9 cellular contexts compared by ENCODE assay signal in genomic region chr19:12940897-12941296, GRCh38. TPM values are rescaled to one million over a fixed set of nuclear protein-coding genes. Genes with fewer than 3 reads are reported as not detected.
A peak's percentile ranks its signal among the peaks of the same experiment; 100 is the strongest.
DNase-seq lines count a peak whose midpoint lies in the region; ATAC-seq and TF ChIP-seq lines count a peak whose summit lies in the region.
"Had no signal": no experiment of that assay in that cellular context is flagged by ENCODE, and none has a peak within 500 bp of the region (broad histone marks: within the 10 kb centered on the region; RNA-seq: fewer than 3 reads in every experiment).

No MANE protein-coding gene starts in this region.

- ATAC-seq in heart right ventricle (no peak), Right ventricle myocardium superior (ENCODE audit: poor library complexity) (no peak), upper lobe of right lung (no peak)
- no peak for ATAC-seq in activated CD8-positive, alpha-beta T cell treated with anti-CD3 and anti-CD28 coated beads, Interleukin-2, amount 10 ng/mL, durations not matched to agents 7 days and 5 days

- intact Hi-C loops in heart right ventricle (cut with DNase I) (no loop called here), Right ventricle myocardium superior (cut with DNase I) (no loop called here), upper lobe of right lung (cut with DNase I) (no loop called here)

- H3K4me1 ChIP-seq in heart right ventricle (peaks cover 4 to 76% (median 42%) of the 10 kb centered on the region in 9 donors), iPS-20b (ENCODE audit: insufficient read depth, low read length) (peaks cover 9% of the 10 kb centered on the region; the same call in 1 of the 2 replicates), upper lobe of right lung (peaks cover 39% of the 10 kb centered on the region)

- WGBS in heart right ventricle, 2 donors: 71 to 85% methylated on average over 2 of the region's 2 CpGs

- H3K9me3 ChIP-seq in heart right ventricle (no peaks in the 10 kb centered on the region), iPS-20b (ENCODE audit: insufficient read depth, low read depth, low read length) (no peaks in the 10 kb centered on the region), upper lobe of right lung (no peaks in the 10 kb centered on the region)

- H3K27me3 Mint-ChIP-seq in activated CD8-positive, alpha-beta T cell treated with anti-CD3 and anti-CD28 coated beads, Interleukin-2, amount 10 ng/mL, durations not matched to agents 7 days and 5 days (ENCODE audit: low read depth): no peaks in the 10 kb centered on the region

- peaks cover 76% of the 10 kb centered on the region for H3K4me1 Mint-ChIP-seq in activated CD8-positive, alpha-beta T cell treated with anti-CD3 and anti-CD28 coated beads, Interleukin-2, amount 10 ng/mL, durations not matched to agents 7 days and 5 days (ENCODE audit: low read depth)

- DNase-seq in heart right ventricle (no peak), Right ventricle myocardium superior (no peak), upper lobe of right lung (no peak), NCI-H510A treated with DMSO at 0.1 percent for 48 hours (lab: John Stamatoyannopoulos, UW) (no peak), mesenteric fat pad (ENCODE audit: low spot score) (no peak)
- no peak for DNase-seq in activated CD8-positive, alpha-beta T cell treated with anti-CD3 and anti-CD28 coated beads, Interleukin-2, amount 10 ng/mL, durations not matched to agents 7 days and 5 days
- DNase-seq in stimulated activated naive CD4-positive, alpha-beta T cell (lab: John Stamatoyannopoulos, UW): no peak
- DNase-seq: RPMI8226 had no signal

- H3K27ac Mint-ChIP-seq in activated CD8-positive, alpha-beta T cell treated with anti-CD3 and anti-CD28 coated beads, Interleukin-2, amount 10 ng/mL, durations not matched to agents 7 days and 5 days: peak overlapping the region; percentile 97

- H3K9me3 Mint-ChIP-seq in activated CD8-positive, alpha-beta T cell treated with anti-CD3 and anti-CD28 coated beads, Interleukin-2, amount 10 ng/mL, durations not matched to agents 7 days and 5 days (ENCODE audit: insufficient read depth): no peaks in the 10 kb centered on the region

- H3K27me3 ChIP-seq in heart right ventricle: no peaks in the 10 kb centered on the region
- H3K27me3 ChIP-seq in iPS-20b (ENCODE audit: insufficient read depth, low read length): no peaks in the 10 kb centered on the region
- no peaks in the 10 kb centered on the region for H3K27me3 ChIP-seq in upper lobe of right lung

- peaks cover 0 to 64% (median 49%) of the 10 kb centered on the region in 9 donors for H3K36me3 ChIP-seq in heart right ventricle
- H3K36me3 ChIP-seq in iPS-20b (ENCODE audit: insufficient read depth, low read depth, low read length): peaks cover 66% of the 10 kb centered on the region
- peaks cover 55% of the 10 kb centered on the region for H3K36me3 ChIP-seq in upper lobe of right lung

- H3K4me3 Mint-ChIP-seq in activated CD8-positive, alpha-beta T cell treated with anti-CD3 and anti-CD28 coated beads, Interleukin-2, amount 10 ng/mL, durations not matched to agents 7 days and 5 days: peak overlapping the region; percentile 99

- TF ChIP-seq CTCF in heart right ventricle (IDR thresholded peaks at IDR 0.05) (no peak), upper lobe of right lung (IDR thresholded peaks at IDR 0.05) (no peak)

- no peak overlapping the region for H3K9ac ChIP-seq in iPS-20b (ENCODE audit: low read depth, low read length)

- peaks cover 73% of the 10 kb centered on the region for H3K36me3 Mint-ChIP-seq in activated CD8-positive, alpha-beta T cell treated with anti-CD3 and anti-CD28 coated beads, Interleukin-2, amount 10 ng/mL, durations not matched to agents 7 days and 5 days (ENCODE audit: low read depth)

- H3K4me3 ChIP-seq in heart right ventricle: peak overlapping the region in 6 of 10 donors; percentile 68 to 100 (median 99)
- H3K4me3 ChIP-seq in iPS-20b (ENCODE audit: low read length): peak overlapping the region; percentile 100
- H3K4me3 ChIP-seq in upper lobe of right lung: peak overlapping the region; percentile 74

- peak overlapping the region in 3 of 10 donors; percentile 6 to 97 (median 36) for H3K27ac ChIP-seq in heart right ventricle
- H3K27ac ChIP-seq in iPS-20b (ENCODE audit: low read length): no peak overlapping the region
- no peak overlapping the region for H3K27ac ChIP-seq in upper lobe of right lung

- CTCF ChIA-PET in activated CD8-positive, alpha-beta T cell treated with anti-CD3 and anti-CD28 coated beads, Interleukin-2, amount 10 ng/mL, durations not matched to agents 7 days and 5 days (lab: Charles Lee): interaction anchor here (0.7 to 2.3 kb wide), 2 partner anchors 16 to 56 kb away, joined by 3 to 7 read pairs; no protein-coding TSS in a partner anchor

- POLR2A ChIA-PET in activated CD8-positive, alpha-beta T cell treated with anti-CD3 and anti-CD28 coated beads, Interleukin-2, amount 10 ng/mL, durations not matched to agents 7 days and 5 days (lab: Charles Lee): no interaction called here

RNA-seq across cellular contexts. Expression of gene CALR, which starts 2.5 kb away (rescaled TPM):
- total RNA-seq in heart right ventricle: 100 to 1,000 TPM; 265 to 683 (median 348) TPM
- polyA plus RNA-seq in heart right ventricle: 100 to 1,000 TPM; 197 to 830 TPM
- total RNA-seq in Right ventricle myocardium superior: 378 TPM
- 100 to 1,000 TPM; 875 to 886 TPM for total RNA-seq in activated CD8-positive, alpha-beta T cell treated with anti-CD3 and anti-CD28 coated beads, Interleukin-2, amount 10 ng/mL, durations not matched to agents 7 days and 5 days
- 991 TPM for total RNA-seq in upper lobe of right lung
- total RNA-seq in mesenteric fat pad: 877 TPM

RNA-seq across cellular contexts. Expression of gene RAD23A, which starts 4.8 kb away (rescaled TPM):
- 100 to 1,000 TPM; 138 to 201 (median 148) TPM for total RNA-seq in heart right ventricle
- 100 to 1,000 TPM; 187 to 289 TPM for polyA plus RNA-seq in heart right ventricle
- total RNA-seq in Right ventricle myocardium superior: 174 TPM
- total RNA-seq in activated CD8-positive, alpha-beta T cell treated with anti-CD3 and anti-CD28 coated beads, Interleukin-2, amount 10 ng/mL, durations not matched to agents 7 days and 5 days: 100 to 1,000 TPM; 138 to 140 TPM
- total RNA-seq in upper lobe of right lung: 109 TPM
- total RNA-seq in mesenteric fat pad: 143 TPM

RNA-seq across cellular contexts. Expression of gene FARSA, which starts 7.4 kb away (rescaled TPM):
- 10 to 100 TPM; 31.0 to 53.0 (median 38.5) TPM for total RNA-seq in heart right ventricle
- 10 to 100 TPM; 23.2 to 81.4 TPM for polyA plus RNA-seq in heart right ventricle
- total RNA-seq in Right ventricle myocardium superior: 34.6 TPM
- 100 to 1,000 TPM in 1 of 2 experiments, 10 to 100 TPM in 1; 98.8 to 106 TPM for total RNA-seq in activated CD8-positive, alpha-beta T cell treated with anti-CD3 and anti-CD28 coated beads, Interleukin-2, amount 10 ng/mL, durations not matched to agents 7 days and 5 days
- 39.5 TPM for total RNA-seq in upper lobe of right lung
- 51.6 TPM for total RNA-seq in mesenteric fat pad

RNA-seq across cellular contexts. Expression of gene GADD45GIP1, which starts 16.1 kb away (rescaled TPM):
- total RNA-seq in heart right ventricle (10 to 100 TPM; 18.4 to 33.9 (median 20.9) TPM), Right ventricle myocardium superior (31.1 TPM), upper lobe of right lung (16.4 TPM), mesenteric fat pad (19.8 TPM)
- 100 to 1,000 TPM; 120 to 237 TPM for polyA plus RNA-seq in heart right ventricle
- 10 to 100 TPM; 23.4 to 25.4 TPM for total RNA-seq in activated CD8-positive, alpha-beta T cell treated with anti-CD3 and anti-CD28 coated beads, Interleukin-2, amount 10 ng/mL, durations not matched to agents 7 days and 5 days

RNA-seq across cellular contexts. Expression of gene SYCE2, which starts 21.8 kb away (rescaled TPM):
- total RNA-seq in heart right ventricle (under 1 TPM in 1 of 10 donors, not detected in 9; 0.21 TPM), Right ventricle myocardium superior (not detected), upper lobe of right lung (not detected), mesenteric fat pad (not detected)
- polyA plus RNA-seq in heart right ventricle: under 1 TPM; 0.10 to 0.22 TPM
- total RNA-seq in activated CD8-positive, alpha-beta T cell treated with anti-CD3 and anti-CD28 coated beads, Interleukin-2, amount 10 ng/mL, durations not matched to agents 7 days and 5 days: 1 to 10 TPM; 3.4 to 3.9 TPM
